In the genomic region with DNA sequence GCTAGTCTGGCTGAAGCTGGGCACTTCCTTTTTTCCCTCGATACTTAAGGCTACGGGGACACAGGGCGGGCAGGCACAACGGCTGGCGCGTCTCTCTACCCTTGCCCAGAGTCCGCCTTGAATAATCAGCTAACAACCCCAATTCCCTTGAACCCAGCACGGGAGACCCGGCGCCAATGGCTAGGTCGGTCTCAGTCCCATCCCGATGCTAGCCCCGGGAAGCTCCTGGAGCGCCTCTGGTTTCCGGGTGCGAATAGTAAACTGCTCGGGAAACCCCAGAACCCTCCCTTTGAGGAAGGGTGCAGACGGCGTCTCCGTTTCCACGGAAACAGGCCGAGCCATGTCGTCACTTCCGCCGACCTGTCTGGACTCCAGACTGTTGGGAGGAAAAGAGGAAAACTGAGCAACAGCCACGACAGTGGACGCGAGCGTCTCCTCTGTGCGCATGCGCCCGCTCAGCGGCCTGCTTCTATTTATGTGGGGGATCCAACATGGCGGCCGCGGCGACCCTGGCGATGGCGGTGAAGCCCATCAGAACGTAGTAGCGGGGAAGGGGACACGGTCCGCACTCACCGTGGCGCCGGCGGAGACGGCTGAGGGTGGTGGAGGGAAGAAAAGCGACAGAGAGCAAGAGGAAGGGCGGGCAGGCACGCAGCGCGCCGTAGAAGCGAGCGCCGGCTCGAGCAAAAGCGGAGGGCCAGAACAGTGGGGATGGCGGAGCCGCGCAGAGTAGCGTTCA, we compare ENCODE assay signal across 8 cellular contexts. TPM values are rescaled to one million over a fixed set of nuclear protein-coding genes. Genes with fewer than 3 reads are reported as not detected.
DNase-seq lines count a peak whose midpoint lies in the region; ATAC-seq and TF ChIP-seq lines count a peak whose summit lies in the region.

A gene (plus strand): TSS at position 464 of the 739 bp plus-strand sequence. CDS start 248 bp downstream, at position 712.

- peak; percentile 94 for DNase-seq in GM04504 (ENCODE audit: low read depth)
- DNase-seq in NCI-H1048 (lab: John Stamatoyannopoulos, UW): peak; percentile 82
- DNase-seq in SK-N-SH: peak; percentile 99
- peak; percentile 90 for DNase-seq in activated naive CD4-positive, alpha-beta T cell treated with anti-CD3 and anti-CD28 coated beads, Interleukin-2, amount 50 U/mL, for 16 hours
- peak; percentile 91 for DNase-seq in glomerular endothelial cell (ENCODE audit: extremely low read depth, low read depth, low spot score)
- DNase-seq in occipital lobe (lab: John Stamatoyannopoulos, UW): peak; percentile 91

- H3K9me3 ChIP-seq in SK-N-SH: no peaks in the 10 kb centered on the region

- no peak for TF ChIP-seq RAD21 in SK-N-SH (IDR thresholded peaks at IDR 0.05; ENCODE audit: low read length)

- peak; percentile 97 for ATAC-seq in HG02571 (IDR thresholded peaks at IDR 0.05; ENCODE audit: unreplicated experiment)

- peak within 1 kb of the TSS; percentile 92 for H3K9ac ChIP-seq in SK-N-SH

- peak within 1 kb of the TSS; percentile 92 for H3K4me2 ChIP-seq in SK-N-SH

- TF ChIP-seq EP300 in SK-N-SH (IDR thresholded peaks at IDR 0.05; ENCODE audit: borderline replicate concordance in 1 of 2, low read depth in 1 of 2, low read length in 1 of 2): no peak

- peak within 1 kb of the TSS; percentile 87 to 99 for H3K27ac ChIP-seq in SK-N-SH (ENCODE audit: low read depth in 2 of 2, low read length in 1 of 2)
- H3K27ac ChIP-seq in temporal lobe (ENCODE audit: low read depth, low read length): peak within 1 kb of the TSS; percentile 92

- H3K9me2 ChIP-seq in SK-N-SH: no peaks in the 10 kb centered on the region

- CTCF ChIA-PET in SK-N-SH (lab: Yijun Ruan, JAX): interaction anchor here (1.1 to 1.7 kb wide), 3 partner anchors 109 to 214 kb away, joined by 3 to 7 read pairs (median 5); no protein-coding TSS in a partner anchor

- WGBS in SK-N-SH (ENCODE audit: low lambda C conversion rate): under 1% methylated on average over 41 of the region's 63 CpGs

- H3K4me1 ChIP-seq in SK-N-SH (ENCODE audit: control insufficient read depth in 1 of 2, insufficient read depth in 2 of 2, low read depth in 1 of 2, low read length in 1 of 2): peaks cover 0 to 29% of the 10 kb centered on the region in 2 experiments; a peak in 2 of 4 replicates

- no peaks in the 10 kb centered on the region for H3K36me3 ChIP-seq in SK-N-SH (replicated peaks in 1 of 2; ENCODE audit: control insufficient read depth in 1 of 2, insufficient read depth in 2 of 2, low read length in 1 of 2)

- POLR2A ChIA-PET in SK-N-SH (lab: Yijun Ruan, JAX): interaction anchor here (0.6 to 1.7 kb wide), 4 partner anchors 78 to 214 kb away, joined by 3 to 13 read pairs (median 4); a partner anchor contains a TSS

- peaks cover 11% of the 10 kb centered on the region for H3F3A ChIP-seq in SK-N-SH (replicated peaks; ENCODE audit: insufficient read depth)

- H3K4me3 ChIP-seq in SK-N-SH (ENCODE audit: low read depth in 2 of 2, low read length in 1 of 2): peak within 1 kb of the TSS; percentile 99 to 100

- H4K20me1 ChIP-seq in SK-N-SH (ENCODE audit: insufficient read depth): peaks cover 23% of the 10 kb centered on the region

- H2AFZ ChIP-seq in SK-N-SH (ENCODE audit: low read depth): peak within 1 kb of the TSS; percentile 97

- no peak for TF ChIP-seq CTCF in SK-N-SH (IDR thresholded peaks at IDR 0.05)

- H3K27me3 ChIP-seq in SK-N-SH (ENCODE audit: insufficient read depth): no peaks in the 10 kb centered on the region

- peaks cover 44% of the 10 kb centered on the region for H3K79me2 ChIP-seq in SK-N-SH (ENCODE audit: insufficient read depth)

TF ChIP-seq in SK-N-SH, 30 proteins besides CTCF, POLR2A, EP300 and RAD21 (continues in another document):
- TF ChIP-seq, protein P1, sequence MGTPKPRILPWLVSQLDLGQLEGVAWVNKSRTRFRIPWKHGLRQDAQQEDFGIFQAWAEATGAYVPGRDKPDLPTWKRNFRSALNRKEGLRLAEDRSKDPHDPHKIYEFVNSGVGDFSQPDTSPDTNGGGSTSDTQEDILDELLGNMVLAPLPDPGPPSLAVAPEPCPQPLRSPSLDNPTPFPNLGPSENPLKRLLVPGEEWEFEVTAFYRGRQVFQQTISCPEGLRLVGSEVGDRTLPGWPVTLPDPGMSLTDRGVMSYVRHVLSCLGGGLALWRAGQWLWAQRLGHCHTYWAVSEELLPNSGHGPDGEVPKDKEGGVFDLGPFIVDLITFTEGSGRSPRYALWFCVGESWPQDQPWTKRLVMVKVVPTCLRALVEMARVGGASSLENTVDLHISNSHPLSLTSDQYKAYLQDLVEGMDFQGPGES (IDR thresholded peaks at IDR 0.05; ENCODE audit: low read depth, low read length): no peak
- TF ChIP-seq NFIC (IDR thresholded peaks at IDR 0.05; ENCODE audit: borderline replicate concordance) (no peak), SMC3 (IDR thresholded peaks at IDR 0.05; ENCODE audit: low read depth, low read length) (0 out of 2 replicates have a peak, but pooled peaks have one; percentile 8), TEAD4 (IDR thresholded peaks at IDR 0.05; ENCODE audit: borderline replicate concordance, insufficient read depth) (no peak), POLR2AphosphoS5 (IDR thresholded peaks at IDR 0.05; ENCODE audit: low read depth, low read length) (peak; percentile 95), GATA2 (CRISPR knock-in tag; IDR thresholded peaks at IDR 0.05) (no peak), TCF12 (IDR thresholded peaks at IDR 0.05) (no peak), GABPA (IDR thresholded peaks at IDR 0.05; ENCODE audit: low read depth) (peak; percentile 84), NRF1 (IDR thresholded peaks at IDR 0.05; ENCODE audit: low read depth, low read length) (peak; percentile 100), FOXJ3 (CRISPR knock-in tag; IDR thresholded peaks at IDR 0.05) (peak; percentile 77; the same call in 1 of the 2 replicates), FOXM1 (IDR thresholded peaks at IDR 0.05; ENCODE audit: low read depth) (no peak), RFX5 (IDR thresholded peaks at IDR 0.05; ENCODE audit: low read length) (peak; percentile 88), RCOR1 (IDR thresholded peaks at IDR 0.05; ENCODE audit: low read length) (no peak), MEF2A (IDR thresholded peaks at IDR 0.05; ENCODE audit: borderline replicate concordance, low read depth) (no peak), SIN3A (IDR thresholded peaks at IDR 0.05; ENCODE audit: borderline replicate concordance, low read depth, low read length) (peak; percentile 98), TAF1 (IDR thresholded peaks at IDR 0.05; ENCODE audit: borderline replicate concordance, low read depth, low read length) (peak; percentile 97), MXI1 (IDR thresholded peaks at IDR 0.05; ENCODE audit: low read depth, low read length) (peak; percentile 96)
- TF ChIP-seq, protein P2, sequence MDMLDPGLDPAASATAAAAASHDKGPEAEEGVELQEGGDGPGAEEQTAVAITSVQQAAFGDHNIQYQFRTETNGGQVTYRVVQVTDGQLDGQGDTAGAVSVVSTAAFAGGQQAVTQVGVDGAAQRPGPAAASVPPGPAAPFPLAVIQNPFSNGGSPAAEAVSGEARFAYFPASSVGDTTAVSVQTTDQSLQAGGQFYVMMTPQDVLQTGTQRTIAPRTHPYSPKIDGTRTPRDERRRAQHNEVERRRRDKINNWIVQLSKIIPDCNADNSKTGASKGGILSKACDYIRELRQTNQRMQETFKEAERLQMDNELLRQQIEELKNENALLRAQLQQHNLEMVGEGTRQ (IDR thresholded peaks at IDR 0.05; ENCODE audit: borderline replicate concordance, low read depth, low read length): no peak
- TF ChIP-seq, protein P3, sequence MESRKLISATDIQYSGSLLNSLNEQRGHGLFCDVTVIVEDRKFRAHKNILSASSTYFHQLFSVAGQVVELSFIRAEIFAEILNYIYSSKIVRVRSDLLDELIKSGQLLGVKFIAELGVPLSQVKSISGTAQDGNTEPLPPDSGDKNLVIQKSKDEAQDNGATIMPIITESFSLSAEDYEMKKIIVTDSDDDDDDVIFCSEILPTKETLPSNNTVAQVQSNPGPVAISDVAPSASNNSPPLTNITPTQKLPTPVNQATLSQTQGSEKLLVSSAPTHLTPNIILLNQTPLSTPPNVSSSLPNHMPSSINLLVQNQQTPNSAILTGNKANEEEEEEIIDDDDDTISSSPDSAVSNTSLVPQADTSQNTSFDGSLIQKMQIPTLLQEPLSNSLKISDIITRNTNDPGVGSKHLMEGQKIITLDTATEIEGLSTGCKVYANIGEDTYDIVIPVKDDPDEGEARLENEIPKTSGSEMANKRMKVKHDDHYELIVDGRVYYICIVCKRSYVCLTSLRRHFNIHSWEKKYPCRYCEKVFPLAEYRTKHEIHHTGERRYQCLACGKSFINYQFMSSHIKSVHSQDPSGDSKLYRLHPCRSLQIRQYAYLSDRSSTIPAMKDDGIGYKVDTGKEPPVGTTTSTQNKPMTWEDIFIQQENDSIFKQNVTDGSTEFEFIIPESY (IDR thresholded peaks at IDR 0.05; ENCODE audit: borderline replicate concordance, low read depth): no peak
- TF ChIP-seq, protein P4, sequence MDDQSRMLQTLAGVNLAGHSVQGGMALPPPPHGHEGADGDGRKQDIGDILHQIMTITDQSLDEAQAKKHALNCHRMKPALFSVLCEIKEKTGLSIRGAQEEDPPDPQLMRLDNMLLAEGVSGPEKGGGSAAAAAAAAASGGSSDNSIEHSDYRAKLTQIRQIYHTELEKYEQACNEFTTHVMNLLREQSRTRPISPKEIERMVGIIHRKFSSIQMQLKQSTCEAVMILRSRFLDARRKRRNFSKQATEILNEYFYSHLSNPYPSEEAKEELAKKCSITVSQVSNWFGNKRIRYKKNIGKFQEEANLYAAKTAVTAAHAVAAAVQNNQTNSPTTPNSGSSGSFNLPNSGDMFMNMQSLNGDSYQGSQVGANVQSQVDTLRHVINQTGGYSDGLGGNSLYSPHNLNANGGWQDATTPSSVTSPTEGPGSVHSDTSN (IDR thresholded peaks at IDR 0.05): no peak
- TF ChIP-seq, protein P5, sequence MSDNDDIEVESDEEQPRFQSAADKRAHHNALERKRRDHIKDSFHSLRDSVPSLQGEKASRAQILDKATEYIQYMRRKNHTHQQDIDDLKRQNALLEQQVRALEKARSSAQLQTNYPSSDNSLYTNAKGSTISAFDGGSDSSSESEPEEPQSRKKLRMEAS (IDR thresholded peaks at IDR 0.05; ENCODE audit: low read depth): peak; percentile 31; the same call in 1 of the 2 replicates
- TF ChIP-seq, protein P6, sequence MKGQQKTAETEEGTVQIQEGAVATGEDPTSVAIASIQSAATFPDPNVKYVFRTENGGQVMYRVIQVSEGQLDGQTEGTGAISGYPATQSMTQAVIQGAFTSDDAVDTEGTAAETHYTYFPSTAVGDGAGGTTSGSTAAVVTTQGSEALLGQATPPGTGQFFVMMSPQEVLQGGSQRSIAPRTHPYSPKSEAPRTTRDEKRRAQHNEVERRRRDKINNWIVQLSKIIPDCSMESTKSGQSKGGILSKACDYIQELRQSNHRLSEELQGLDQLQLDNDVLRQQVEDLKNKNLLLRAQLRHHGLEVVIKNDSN (IDR thresholded peaks at IDR 0.05; ENCODE audit: borderline replicate concordance, low read depth): no peak

RNA-seq across cellular contexts. Expression of the gene that starts here (rescaled TPM):
- 2.0 and 2.9 TPM in 2 replicates for polyA plus RNA-seq in SK-N-SH (2012; rRNA removed)
- polyA plus RNA-seq in SK-N-SH (2012; cell fraction: cytosol; rRNA removed): 1.7 and 1.8 TPM in 2 replicates
- polyA plus RNA-seq in SK-N-SH (2012; cell fraction: nucleus; rRNA removed): 5.6 and 10.5 TPM in 2 replicates
- total RNA-seq in glomerular endothelial cell (4.3 and 9.3 TPM in 2 replicates), occipital lobe (23.7 TPM), temporal lobe (18.9 TPM)

Comparison
In these comparisons a context has a peak if more than half of its experiments do, and no peak if none do; other contexts are left out.
1. Peak in every context shown above with its lines: DNase-seq, ATAC-seq, H3K4me3 ChIP-seq and H3K27ac ChIP-seq.